ENCODE assay signal across 30 cellular contexts in genomic region chr15:29788433-29789034, GRCh38. TPM values are rescaled to one million over a fixed set of nuclear protein-coding genes. Genes with fewer than 3 reads are reported as not detected.
DNase-seq lines count a peak whose midpoint lies in the region; ATAC-seq, FAIRE-seq and TF ChIP-seq lines count a peak whose summit lies in the region.
"Had no signal": no experiment of that assay in that cellular context is flagged by ENCODE, and none has a peak within 500 bp of the region (broad histone marks: within the 10 kb centered on the region; RNA-seq: fewer than 3 reads in every experiment).

No MANE protein-coding gene starts in this region.

- no peaks in the 10 kb centered on the region for H3K36me3 ChIP-seq in right lobe of liver
- peaks cover 1 to 5% of the 10 kb centered on the region in 2 experiments; a peak in 2 of 5 replicates for H3K36me3 ChIP-seq in HepG2 (replicated peaks in 1 of 2; ENCODE audit: control insufficient read depth in 1 of 2, insufficient read depth in 2 of 2, low read length in 2 of 2)
- peaks cover 2% of the 10 kb centered on the region for H3K36me3 ChIP-seq in astrocyte (ENCODE audit: insufficient read depth, low read length)
- no peaks in the 10 kb centered on the region for H3K36me3 ChIP-seq in left lung
- H3K36me3 ChIP-seq: sigmoid colon had no signal

- no peak overlapping the region for H3K9ac ChIP-seq in HepG2 (ENCODE audit: insufficient read depth, low read depth, low read length)
- no peak overlapping the region for H3K9ac ChIP-seq in astrocyte (ENCODE audit: low read length)

- 32% methylated on average over 4 of the region's 4 CpGs for WGBS in right lobe of liver (ENCODE audit: insufficient coverage, low coverage, low lambda C conversion rate, missing lambda C conversion rate)
- WGBS in HepG2 (ENCODE audit: low lambda C conversion rate) = 96% methylated on average over 4 of the region's 4 CpGs

- H2AFZ ChIP-seq in HepG2 (ENCODE audit: low read length) (no peak overlapping the region), astrocyte (ENCODE audit: low read depth, low read length) (no peak overlapping the region)

- in situ Hi-C loops in HepG2 (cut with HindIII; ENCODE audit: extremely low pct_ligation_motif_present, low pct_unique_long_range_greater_than_20kb) = no loop called here

- H3K4me1 Mint-ChIP-seq in astrocyte (ENCODE audit: low read depth, unreplicated experiment) = peaks cover 40% of the 10 kb centered on the region
- H3K4me1 Mint-ChIP-seq in activated T-cell treated with anti-CD3 and anti-CD28 coated beads, Interleukin-2, amount 50 U/mL, for 72 hours (ENCODE audit: low read depth) = no peaks in the 10 kb centered on the region
- H3K4me1 Mint-ChIP-seq: CD4-positive, CD25-positive, alpha-beta regulatory T cell; naive thymus-derived CD8-positive, alpha-beta T cell had no signal

- peaks cover 8% of the 10 kb centered on the region for H3K79me2 ChIP-seq in HepG2 (ENCODE audit: insufficient read depth, low read length)
- H3K79me2 ChIP-seq in astrocyte (ENCODE audit: insufficient read depth, low read length) = peaks cover 88% of the 10 kb centered on the region

- peak overlapping the region; percentile 55 for H3K27ac Mint-ChIP-seq in astrocyte (ENCODE audit: unreplicated experiment)
- no peak overlapping the region for H3K27ac Mint-ChIP-seq in activated T-cell treated with anti-CD3 and anti-CD28 coated beads, Interleukin-2, amount 50 U/mL, for 72 hours
- H3K27ac Mint-ChIP-seq: activated naive CD4-positive, alpha-beta T cell treated with anti-CD3 and anti-CD28 coated beads, Interleukin-2, amount 50 U/mL, for 72 hours; activated T-helper 2 cell treated with anti-CD3 and anti-CD28 coated beads, Interferon-gamma antibody, Interleukin-2, Interleukin-4, amounts not matched to agents 10 μg/mL and 5 μg/mL and 100 μg/mL, durations not matched to agents 14 hours and 24 hours and 36 hours; CD4-positive, CD25-positive, alpha-beta regulatory T cell; effector memory CD8-positive, alpha-beta T cell; H9; naive thymus-derived CD8-positive, alpha-beta T cell; progenitor cell of endocrine pancreas had no signal

- no peaks in the 10 kb centered on the region for H3K27me3 ChIP-seq in right lobe of liver
- no peaks in the 10 kb centered on the region for H3K27me3 ChIP-seq in HepG2 (ENCODE audit: control insufficient read depth in 1 of 2, insufficient read depth in 2 of 2, low read length in 2 of 2)
- no peaks in the 10 kb centered on the region for H3K27me3 ChIP-seq in astrocyte (ENCODE audit: insufficient read depth, low read length)
- no peaks in the 10 kb centered on the region for H3K27me3 ChIP-seq in left lung
- H3K27me3 ChIP-seq: sigmoid colon had no signal

- H3K27me3 Mint-ChIP-seq in astrocyte (ENCODE audit: low read depth, unreplicated experiment) = no peaks in the 10 kb centered on the region
- H3K27me3 Mint-ChIP-seq in activated T-cell treated with anti-CD3 and anti-CD28 coated beads, Interleukin-2, amount 50 U/mL, for 72 hours (ENCODE audit: low read depth) = peaks cover 15% of the 10 kb centered on the region
- H3K27me3 Mint-ChIP-seq: progenitor cell of endocrine pancreas had no signal

- peak; percentile 85 to 92 (median 86) for ATAC-seq in right lobe of liver
- ATAC-seq in HepG2 = no peak
- peak; percentile 74 for ATAC-seq in left lung
- no peak for ATAC-seq in activated T-cell treated with anti-CD3 and anti-CD28 coated beads, Interleukin-2, amount 50 U/mL, for 72 hours (replicated peaks in 1 of 2)
- ATAC-seq in GM18909 (IDR thresholded peaks at IDR 0.05; ENCODE audit: poor library complexity, unreplicated experiment) = no peak
- ATAC-seq: activated naive CD4-positive, alpha-beta T cell treated with anti-CD3 and anti-CD28 coated beads, Interleukin-2, amount 50 U/mL, for 72 hours; effector memory CD8-positive, alpha-beta T cell; naive thymus-derived CD8-positive, alpha-beta T cell; Panc1 had no signal

- peaks cover 0 to 9% (median 3%) of the 10 kb centered on the region in 4 donors for H3K4me1 ChIP-seq in right lobe of liver
- H3K4me1 ChIP-seq in HepG2 (ENCODE audit: insufficient read depth, low read length) = no peaks in the 10 kb centered on the region
- peaks cover 16% of the 10 kb centered on the region for H3K4me1 ChIP-seq in astrocyte (ENCODE audit: insufficient read depth, low read length)
- H3K4me1 ChIP-seq in left lung = no peaks in the 10 kb centered on the region

- H3K4me3 ChIP-seq in right lobe of liver (no peak overlapping the region), HepG2 (replicated peaks in 1 of 3; ENCODE audit: insufficient read depth in 1 of 3, low read depth in 2 of 3, low read length in 3 of 3) (no peak overlapping the region), astrocyte (ENCODE audit: insufficient read depth, low read depth, low read length) (no peak overlapping the region), left lung (no peak overlapping the region)
- H3K4me3 ChIP-seq: coronary artery, sigmoid colon had no signal

- CTCF ChIA-PET in HepG2 (lab: Yijun Ruan, JAX; ENCODE audit: low intra/inter-chr PET ratio, low total read pairs) = no interaction called here

- TF ChIP-seq EP300 in HepG2 (IDR thresholded peaks at IDR 0.05; ENCODE audit: low read depth in 2 of 2, low read length in 2 of 2) = no peak
- TF ChIP-seq EP300 in HepG2 (CRISPR knock-in tag; IDR thresholded peaks at IDR 0.05; ENCODE audit: borderline replicate concordance) = no peak

- H3K9me3 ChIP-seq in right lobe of liver (no peaks in the 10 kb centered on the region), HepG2 (ENCODE audit: low read length) (no peaks in the 10 kb centered on the region), astrocyte (ENCODE audit: insufficient read depth, low read depth, low read length) (no peaks in the 10 kb centered on the region), left lung (no peaks in the 10 kb centered on the region)
- H3K9me3 ChIP-seq: sigmoid colon had no signal

- TF ChIP-seq POLR2A in right lobe of liver (IDR thresholded peaks at IDR 0.05) (no peak), HepG2 (IDR thresholded peaks at IDR 0.05; ENCODE audit: insufficient read depth in 1 of 2, low read depth in 2 of 2, low read length in 2 of 2) (no peak)

- intact Hi-C loops in right lobe of liver (cut with DNase I) (no loop called here), HepG2 (cut with micrococcal nuclease; ENCODE audit: unreplicated experiment) (no loop called here), left lung (cut with DNase I) (no loop called here)

- H3K4me2 ChIP-seq in HepG2 (ENCODE audit: low read depth, low read length) = no peak overlapping the region
- H3K4me2 ChIP-seq in astrocyte (ENCODE audit: low read length) = peak overlapping the region; percentile 52

- no peak overlapping the region for H3K27ac ChIP-seq in right lobe of liver
- no peak overlapping the region for H3K27ac ChIP-seq in HepG2 (ENCODE audit: extremely low read length, insufficient read depth, low read length)
- no peak overlapping the region for H3K27ac ChIP-seq in astrocyte (ENCODE audit: low read depth, low read length)
- H3K27ac ChIP-seq in left lung = no peak overlapping the region
- H3K27ac ChIP-seq: coronary artery, sigmoid colon had no signal

- FAIRE-seq in HepG2 (lab: Jason Lieb, UNC) (no peak), astrocyte (lab: Jason Lieb, UNC) (no peak)
- FAIRE-seq: GM18507 had no signal

- DNase-seq in right lobe of liver = no peak
- DNase-seq in HepG2 (ENCODE audit: low spot score) = no peak
- DNase-seq in astrocyte (ENCODE audit: low read depth) = no peak
- DNase-seq in left lung = no peak
- no peak for DNase-seq in midbrain (lab: John Stamatoyannopoulos, UW)
- DNase-seq in activated T-cell treated with anti-CD3 and anti-CD28 coated beads, Interleukin-2, amount 50 U/mL, for 72 hours = no peak
- no peak for DNase-seq in superior temporal gyrus (ENCODE audit: extremely low spot score)
- DNase-seq: 8988T; activated CD4-positive, alpha-beta T cell treated with anti-CD3 and anti-CD28 coated beads for 48 hours; CD4-positive, CD25-positive, alpha-beta regulatory T cell; DMS79 treated with DMSO at 0.1 percent for 48 hours; effector memory CD8-positive, alpha-beta T cell; H9; islet precursor cell; naive thymus-derived CD8-positive, alpha-beta T cell; NCI-H1436 treated with DMSO at 0.1 percent for 48 hours; NCI-H2081 treated with DMSO at 0.1 percent for 48 hours; NCI-H2227 treated with DMSO at 0.1 percent for 48 hours; NCI-H69; SIG-M5; sigmoid colon; stimulated activated CD4-positive, alpha-beta T cell treated with anti-CD3 and anti-CD28 coated beads, Interleukin-15, amount 100 ng/mL, for 24 hours; stimulated activated CD4-positive, alpha-beta T cell treated with anti-CD3 and anti-CD28 coated beads, Interleukin-4, amount 100 ng/mL, for 4 hours had no signal

- TF ChIP-seq CTCF in right lobe of liver (IDR thresholded peaks at IDR 0.05) (no peak), HepG2 (CRISPR knock-in tag; IDR thresholded peaks at IDR 0.05) (no peak), astrocyte (IDR thresholded peaks at IDR 0.05; ENCODE audit: insufficient read depth, low read depth, low read length) (no peak), left lung (IDR thresholded peaks at IDR 0.05) (no peak)

- peaks cover 6% of the 10 kb centered on the region for H3K36me3 Mint-ChIP-seq in astrocyte (ENCODE audit: low read depth, unreplicated experiment)
- no peaks in the 10 kb centered on the region for H3K36me3 Mint-ChIP-seq in activated T-cell treated with anti-CD3 and anti-CD28 coated beads, Interleukin-2, amount 50 U/mL, for 72 hours (ENCODE audit: insufficient read depth in 2 of 2)
- H3K36me3 Mint-ChIP-seq: CD4-positive, CD25-positive, alpha-beta regulatory T cell had no signal

- BruUV-seq in HepG2 (replicated peaks; lab: Mats Ljungman, UMichigan) = no TSS peak

- TF ChIP-seq RAD21 in HepG2 (CRISPR knock-in tag; IDR thresholded peaks at IDR 0.05) = no peak

- POLR2A ChIA-PET in HepG2 (lab: Yijun Ruan, JAX) = no interaction called here

- no peak overlapping the region for H3K4me3 Mint-ChIP-seq in astrocyte (ENCODE audit: unreplicated experiment)
- no peak overlapping the region for H3K4me3 Mint-ChIP-seq in activated T-cell treated with anti-CD3 and anti-CD28 coated beads, Interleukin-2, amount 50 U/mL, for 72 hours
- H3K4me3 Mint-ChIP-seq: CD4-positive, CD25-positive, alpha-beta regulatory T cell; effector memory CD8-positive, alpha-beta T cell; H9; naive thymus-derived CD8-positive, alpha-beta T cell had no signal

- peaks cover 4% of the 10 kb centered on the region for H3K9me3 Mint-ChIP-seq in astrocyte (ENCODE audit: unreplicated experiment)
- H3K9me3 Mint-ChIP-seq in activated T-cell treated with anti-CD3 and anti-CD28 coated beads, Interleukin-2, amount 50 U/mL, for 72 hours = peaks cover 0 to 4% of the 10 kb centered on the region in 2 donors
- H3K9me3 Mint-ChIP-seq: activated naive CD4-positive, alpha-beta T cell treated with anti-CD3 and anti-CD28 coated beads, Interleukin-2, amount 50 U/mL, for 72 hours; activated T-helper 2 cell treated with anti-CD3 and anti-CD28 coated beads, Interferon-gamma antibody, Interleukin-2, Interleukin-4, amounts not matched to agents 10 μg/mL and 5 μg/mL and 100 μg/mL, durations not matched to agents 14 hours and 24 hours and 36 hours; effector memory CD8-positive, alpha-beta T cell; H9 had no signal

- H4K20me1 ChIP-seq in HepG2 (ENCODE audit: insufficient read depth, low read length) = no peaks in the 10 kb centered on the region
- H4K20me1 ChIP-seq in astrocyte (ENCODE audit: insufficient read depth, low read length) = peaks cover 61% of the 10 kb centered on the region

RNA-seq across cellular contexts. Expression of gene TJP1, which starts 33.7 kb away (rescaled TPM):
- total RNA-seq in right lobe of liver (10 to 100 TPM; 22.5 to 57.3 (median 35.9) TPM), HepG2 (2016; rRNA removed; fragmentation: Illumina TruSeq; extraction: Trizol) (25.9 and 37.2 TPM in 2 replicates), astrocyte (118 and 137 TPM in 2 replicates), left lung (100 to 1,000 TPM in 1 of 2 donors, 10 to 100 TPM in 1; 82.9 to 128 TPM)
- total RNA-seq in HepG2 (2016; cell fraction: cytosol; rRNA removed; fragmentation: Illumina TruSeq; extraction: Trizol; ENCODE audit: low read depth) = 16.0 and 19.2 TPM in 2 replicates
- 23.9 and 35.3 TPM in 2 replicates for total RNA-seq in HepG2 (2016; cell fraction: insoluble cytoplasmic fraction; rRNA removed; fragmentation: Illumina TruSeq; extraction: Trizol)
- 14.1 and 17.3 TPM in 2 replicates for total RNA-seq in HepG2 (2016; cell fraction: membrane; rRNA removed; fragmentation: Illumina TruSeq; extraction: Trizol)
- total RNA-seq in HepG2 (2016; cell fraction: nucleus; rRNA removed; fragmentation: Illumina TruSeq; extraction: Trizol) = 32.5 and 44.1 TPM in 2 replicates
- polyA plus RNA-seq in HepG2 (2011; rRNA removed) = 24.7 and 27.1 TPM in 2 replicates
- polyA plus RNA-seq in HepG2 (2011; cell fraction: cytosol; rRNA removed) = 13.9 and 20.4 TPM in 2 replicates
- 17.6 and 17.9 TPM in 2 replicates for polyA plus RNA-seq in HepG2 (2011; cell fraction: nucleus; rRNA removed)
- 20.7 and 23.9 TPM in 2 replicates for polyA plus RNA-seq in HepG2 (2012)
- 0.76 and 0.90 TPM in 2 replicates for polyA plus RNA-seq in HepG2 (2016; cell fraction: cytosol; fragmentation: Illumina TruSeq; extraction: Trizol; ENCODE audit: low read depth)
- polyA plus RNA-seq in HepG2 (2016; cell fraction: insoluble cytoplasmic fraction; fragmentation: Illumina TruSeq; extraction: Trizol; ENCODE audit: low read depth) = 33.8 and 36.8 TPM in 2 replicates
- polyA plus RNA-seq in HepG2 (2016; cell fraction: membrane; fragmentation: Illumina TruSeq; extraction: Trizol; ENCODE audit: low read depth) = 2.9 and 3.8 TPM in 2 replicates
- polyA plus RNA-seq in HepG2 (2016; cell fraction: nucleus; fragmentation: Illumina TruSeq; extraction: Trizol; ENCODE audit: insufficient read depth, low read depth) = 29.5 and 33.1 TPM in 2 replicates
- 27.9 and 33.8 TPM in 2 replicates for polyA minus RNA-seq in HepG2 (2011; rRNA and poly(A)+ RNA removed; ENCODE audit: low replicate concordance)
- polyA minus RNA-seq in HepG2 (2011; cell fraction: cytosol; rRNA and poly(A)+ RNA removed) = 24.0 and 34.0 TPM in 2 replicates
- 74.8 and 91.5 TPM in 2 replicates for polyA minus RNA-seq in HepG2 (2011; cell fraction: nucleus; rRNA and poly(A)+ RNA removed)
- total RNA-seq in activated T-cell treated with anti-CD3 and anti-CD28 coated beads, Interleukin-2, amount 50 U/mL, for 72 hours = under 1 TPM; 0.16 to 0.24 TPM
- total RNA-seq: activated T-helper 2 cell treated with anti-CD3 and anti-CD28 coated beads, Interferon-gamma antibody, Interleukin-2, Interleukin-4, amounts not matched to agents 10 μg/mL and 5 μg/mL and 100 μg/mL, durations not matched to agents 14 hours and 24 hours and 36 hours; CD4-positive, CD25-positive, alpha-beta regulatory T cell; naive thymus-derived CD8-positive, alpha-beta T cell had no signal
- polyA plus RNA-seq: naive thymus-derived CD8-positive, alpha-beta T cell had no signal

Comparison
In these comparisons a context has a peak if more than half of its experiments do, and no peak if none do; other contexts are left out.
1. ATAC-seq: peak in right lobe of liver (4 of 4) and left lung (single experiment); none in HepG2 (single experiment), activated T-cell treated with anti-CD3 and anti-CD28 coated beads, Interleukin-2, amount 50 U/mL, for 72 hours (0 of 2) and GM18909 (single experiment).
2. RNA of gene TJP1, which starts 33.7 kb away (total RNA-seq): 118 to 137 TPM in astrocyte, 82.9 to 128 TPM in left lung, 22.5 to 57.3 TPM in right lobe of liver and 14.1 to 44.1 TPM in HepG2; 0.16 to 0.24 TPM in activated T-cell treated with anti-CD3 and anti-CD28 coated beads, Interleukin-2, amount 50 U/mL, for 72 hours; every median in the first group is over 10 times any median in the second.